1 cellular context compared by ENCODE assay signal in the genomic region with DNA sequence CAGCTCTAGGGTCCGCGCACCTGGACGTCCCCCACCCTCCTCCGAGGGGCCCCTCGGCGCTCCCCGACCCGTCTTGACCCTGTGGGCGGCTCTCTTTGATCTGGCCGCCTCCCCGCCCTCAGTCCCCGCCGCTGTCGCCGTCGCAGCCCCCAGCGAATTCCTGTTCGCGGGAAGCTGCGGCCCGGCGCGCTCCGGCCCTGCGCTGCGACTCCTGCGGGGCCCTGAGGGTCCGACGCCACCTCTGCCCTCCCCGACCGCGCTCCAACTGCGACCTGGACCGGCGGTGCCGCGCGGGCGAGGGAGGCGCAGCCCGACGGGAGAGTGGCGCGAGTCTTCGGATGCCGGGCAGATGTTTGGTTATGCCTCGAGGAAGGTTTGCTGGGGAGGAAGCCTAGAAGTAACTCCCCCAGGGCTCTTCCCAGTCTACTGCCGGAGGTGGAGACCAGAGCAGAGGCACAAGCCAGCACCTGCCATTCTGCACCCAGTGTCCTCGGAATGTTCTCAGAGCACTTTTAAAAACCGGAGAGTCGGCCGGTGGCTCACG.
TF ChIP-seq lines count a peak whose summit lies in the region.

No MANE protein-coding gene starts in this region.

TF ChIP-seq in HepG2, 621 proteins besides CTCF, POLR2A, EP300 and RAD21 (continues in another document):
- TF ChIP-seq, protein P1, sequence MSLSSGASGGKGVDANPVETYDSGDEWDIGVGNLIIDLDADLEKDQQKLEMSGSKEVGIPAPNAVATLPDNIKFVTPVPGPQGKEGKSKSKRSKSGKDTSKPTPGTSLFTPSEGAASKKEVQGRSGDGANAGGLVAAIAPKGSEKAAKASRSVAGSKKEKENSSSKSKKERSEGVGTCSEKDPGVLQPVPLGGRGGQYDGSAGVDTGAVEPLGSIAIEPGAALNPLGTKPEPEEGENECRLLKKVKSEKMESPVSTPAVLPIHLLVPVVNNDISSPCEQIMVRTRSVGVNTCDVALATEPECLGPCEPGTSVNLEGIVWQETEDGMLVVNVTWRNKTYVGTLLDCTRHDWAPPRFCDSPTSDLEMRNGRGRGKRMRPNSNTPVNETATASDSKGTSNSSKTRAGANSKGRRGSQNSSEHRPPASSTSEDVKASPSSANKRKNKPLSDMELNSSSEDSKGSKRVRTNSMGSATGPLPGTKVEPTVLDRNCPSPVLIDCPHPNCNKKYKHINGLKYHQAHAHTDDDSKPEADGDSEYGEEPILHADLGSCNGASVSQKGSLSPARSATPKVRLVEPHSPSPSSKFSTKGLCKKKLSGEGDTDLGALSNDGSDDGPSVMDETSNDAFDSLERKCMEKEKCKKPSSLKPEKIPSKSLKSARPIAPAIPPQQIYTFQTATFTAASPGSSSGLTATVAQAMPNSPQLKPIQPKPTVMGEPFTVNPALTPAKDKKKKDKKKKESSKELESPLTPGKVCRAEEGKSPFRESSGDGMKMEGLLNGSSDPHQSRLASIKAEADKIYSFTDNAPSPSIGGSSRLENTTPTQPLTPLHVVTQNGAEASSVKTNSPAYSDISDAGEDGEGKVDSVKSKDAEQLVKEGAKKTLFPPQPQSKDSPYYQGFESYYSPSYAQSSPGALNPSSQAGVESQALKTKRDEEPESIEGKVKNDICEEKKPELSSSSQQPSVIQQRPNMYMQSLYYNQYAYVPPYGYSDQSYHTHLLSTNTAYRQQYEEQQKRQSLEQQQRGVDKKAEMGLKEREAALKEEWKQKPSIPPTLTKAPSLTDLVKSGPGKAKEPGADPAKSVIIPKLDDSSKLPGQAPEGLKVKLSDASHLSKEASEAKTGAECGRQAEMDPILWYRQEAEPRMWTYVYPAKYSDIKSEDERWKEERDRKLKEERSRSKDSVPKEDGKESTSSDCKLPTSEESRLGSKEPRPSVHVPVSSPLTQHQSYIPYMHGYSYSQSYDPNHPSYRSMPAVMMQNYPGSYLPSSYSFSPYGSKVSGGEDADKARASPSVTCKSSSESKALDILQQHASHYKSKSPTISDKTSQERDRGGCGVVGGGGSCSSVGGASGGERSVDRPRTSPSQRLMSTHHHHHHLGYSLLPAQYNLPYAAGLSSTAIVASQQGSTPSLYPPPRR (CRISPR knock-in tag; IDR thresholded peaks at IDR 0.05; ENCODE audit: borderline replicate concordance): 0 out of 2 replicates have a peak, but pooled peaks have one; percentile 37
- TF ChIP-seq ZNF143 (CRISPR knock-in tag; IDR thresholded peaks at IDR 0.05) (no peak), SOX6 (IDR thresholded peaks at IDR 0.05) (no peak), SOX6 (CRISPR knock-in tag; IDR thresholded peaks at IDR 0.05) (no peak), RXRB (CRISPR knock-in tag; IDR thresholded peaks at IDR 0.05; ENCODE audit: borderline replicate concordance) (0 out of 2 replicates have a peak, but pooled peaks have one; percentile 26), KLF6 (CRISPR knock-in tag; IDR thresholded peaks at IDR 0.05) (0 out of 2 replicates have a peak, but pooled peaks have one; percentile 26), HNRNPLL (IDR thresholded peaks at IDR 0.05; ENCODE audit: low read depth, low read length, poor library complexity, severe bottlenecking) (peak; percentile 26), BORCS8-MEF2B (CRISPR knock-in tag; IDR thresholded peaks at IDR 0.05) (0 out of 2 replicates have a peak, but pooled peaks have one; percentile 11), MXI1 (IDR thresholded peaks at IDR 0.05; ENCODE audit: borderline replicate concordance, low read depth, low read length) (0 out of 3 replicates have a peak, but pooled peaks have one; percentile 16), ZNF775 (CRISPR knock-in tag; IDR thresholded peaks at IDR 0.05; ENCODE audit: borderline replicate concordance) (0 out of 2 replicates have a peak, but pooled peaks have one; percentile 28), KDM2A (CRISPR knock-in tag; IDR thresholded peaks at IDR 0.05; ENCODE audit: borderline replicate concordance, low read depth) (peak; percentile 14; the same call in 1 of the 2 replicates), KDM5B (CRISPR knock-in tag; IDR thresholded peaks at IDR 0.05; ENCODE audit: borderline replicate concordance) (peak; percentile 6; the same call in 1 of the 2 replicates), IRX3 (CRISPR knock-in tag; IDR thresholded peaks at IDR 0.05; ENCODE audit: borderline replicate concordance, low read depth) (0 out of 2 replicates have a peak, but pooled peaks have one; percentile 7), ARNTL (CRISPR knock-in tag; IDR thresholded peaks at IDR 0.05) (peak; percentile 34; the same call in 1 of the 2 replicates), HDAC1 (CRISPR knock-in tag; IDR thresholded peaks at IDR 0.05) (peak; percentile 6; the same call in 1 of the 2 replicates), RARA (CRISPR knock-in tag; IDR thresholded peaks at IDR 0.05) (peak; percentile 50), ZNF451 (CRISPR knock-in tag; IDR thresholded peaks at IDR 0.05) (0 out of 2 replicates have a peak, but pooled peaks have one; percentile 6), ZFP41 (CRISPR knock-in tag; IDR thresholded peaks at IDR 0.05; ENCODE audit: borderline replicate concordance) (0 out of 2 replicates have a peak, but pooled peaks have one; percentile 43), RARG (CRISPR knock-in tag; IDR thresholded peaks at IDR 0.05; ENCODE audit: low read depth) (0 out of 2 replicates have a peak, but pooled peaks have one; percentile 62), RBFOX2 (IDR thresholded peaks at IDR 0.05; ENCODE audit: low read depth, low read length) (peak; percentile 57), SNAPC2 (CRISPR knock-in tag; IDR thresholded peaks at IDR 0.05) (no peak), ZNF598 (CRISPR knock-in tag; IDR thresholded peaks at IDR 0.05; ENCODE audit: borderline replicate concordance) (no peak), ZBTB7A (CRISPR knock-in tag; IDR thresholded peaks at IDR 0.05) (no peak), TCF7 (IDR thresholded peaks at IDR 0.05; ENCODE audit: low read depth) (peak; percentile 88), ZFYVE20 (CRISPR knock-in tag; IDR thresholded peaks at IDR 0.05; ENCODE audit: borderline replicate concordance, low read depth) (peak; percentile 23; the same call in 1 of the 2 replicates), SALL1 (CRISPR knock-in tag; IDR thresholded peaks at IDR 0.05) (peak; percentile 68), THAP11 (CRISPR knock-in tag; IDR thresholded peaks at IDR 0.05) (peak; percentile 55; the same call in 1 of the 2 replicates), POGZ (CRISPR knock-in tag; IDR thresholded peaks at IDR 0.05) (no peak), RXRA (CRISPR knock-in tag; IDR thresholded peaks at IDR 0.05) (peak; percentile 66; the same call in 1 of the 2 replicates), SP5 (CRISPR knock-in tag; IDR thresholded peaks at IDR 0.05; ENCODE audit: borderline replicate concordance, low read depth) (peak; percentile 58), ZNF713 (CRISPR knock-in tag; IDR thresholded peaks at IDR 0.05) (0 out of 2 replicates have a peak, but pooled peaks have one; percentile 73), SIN3A (IDR thresholded peaks at IDR 0.05; ENCODE audit: borderline replicate concordance, low read depth, low read length) (peak; percentile 23; the same call in 1 of the 2 replicates), MEIS1 (CRISPR knock-in tag; IDR thresholded peaks at IDR 0.05; ENCODE audit: borderline replicate concordance) (peak; percentile 13; the same call in 1 of the 2 replicates), ISX (CRISPR knock-in tag; conservative IDR thresholded peaks at IDR 0.05) (no peak)
- TF ChIP-seq, protein P2, sequence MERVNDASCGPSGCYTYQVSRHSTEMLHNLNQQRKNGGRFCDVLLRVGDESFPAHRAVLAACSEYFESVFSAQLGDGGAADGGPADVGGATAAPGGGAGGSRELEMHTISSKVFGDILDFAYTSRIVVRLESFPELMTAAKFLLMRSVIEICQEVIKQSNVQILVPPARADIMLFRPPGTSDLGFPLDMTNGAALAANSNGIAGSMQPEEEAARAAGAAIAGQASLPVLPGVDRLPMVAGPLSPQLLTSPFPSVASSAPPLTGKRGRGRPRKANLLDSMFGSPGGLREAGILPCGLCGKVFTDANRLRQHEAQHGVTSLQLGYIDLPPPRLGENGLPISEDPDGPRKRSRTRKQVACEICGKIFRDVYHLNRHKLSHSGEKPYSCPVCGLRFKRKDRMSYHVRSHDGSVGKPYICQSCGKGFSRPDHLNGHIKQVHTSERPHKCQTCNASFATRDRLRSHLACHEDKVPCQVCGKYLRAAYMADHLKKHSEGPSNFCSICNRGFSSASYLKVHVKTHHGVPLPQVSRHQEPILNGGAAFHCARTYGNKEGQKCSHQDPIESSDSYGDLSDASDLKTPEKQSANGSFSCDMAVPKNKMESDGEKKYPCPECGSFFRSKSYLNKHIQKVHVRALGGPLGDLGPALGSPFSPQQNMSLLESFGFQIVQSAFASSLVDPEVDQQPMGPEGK (CRISPR knock-in tag; IDR thresholded peaks at IDR 0.05): peak; percentile 43; the same call in 1 of the 2 replicates
- TF ChIP-seq, protein P3, sequence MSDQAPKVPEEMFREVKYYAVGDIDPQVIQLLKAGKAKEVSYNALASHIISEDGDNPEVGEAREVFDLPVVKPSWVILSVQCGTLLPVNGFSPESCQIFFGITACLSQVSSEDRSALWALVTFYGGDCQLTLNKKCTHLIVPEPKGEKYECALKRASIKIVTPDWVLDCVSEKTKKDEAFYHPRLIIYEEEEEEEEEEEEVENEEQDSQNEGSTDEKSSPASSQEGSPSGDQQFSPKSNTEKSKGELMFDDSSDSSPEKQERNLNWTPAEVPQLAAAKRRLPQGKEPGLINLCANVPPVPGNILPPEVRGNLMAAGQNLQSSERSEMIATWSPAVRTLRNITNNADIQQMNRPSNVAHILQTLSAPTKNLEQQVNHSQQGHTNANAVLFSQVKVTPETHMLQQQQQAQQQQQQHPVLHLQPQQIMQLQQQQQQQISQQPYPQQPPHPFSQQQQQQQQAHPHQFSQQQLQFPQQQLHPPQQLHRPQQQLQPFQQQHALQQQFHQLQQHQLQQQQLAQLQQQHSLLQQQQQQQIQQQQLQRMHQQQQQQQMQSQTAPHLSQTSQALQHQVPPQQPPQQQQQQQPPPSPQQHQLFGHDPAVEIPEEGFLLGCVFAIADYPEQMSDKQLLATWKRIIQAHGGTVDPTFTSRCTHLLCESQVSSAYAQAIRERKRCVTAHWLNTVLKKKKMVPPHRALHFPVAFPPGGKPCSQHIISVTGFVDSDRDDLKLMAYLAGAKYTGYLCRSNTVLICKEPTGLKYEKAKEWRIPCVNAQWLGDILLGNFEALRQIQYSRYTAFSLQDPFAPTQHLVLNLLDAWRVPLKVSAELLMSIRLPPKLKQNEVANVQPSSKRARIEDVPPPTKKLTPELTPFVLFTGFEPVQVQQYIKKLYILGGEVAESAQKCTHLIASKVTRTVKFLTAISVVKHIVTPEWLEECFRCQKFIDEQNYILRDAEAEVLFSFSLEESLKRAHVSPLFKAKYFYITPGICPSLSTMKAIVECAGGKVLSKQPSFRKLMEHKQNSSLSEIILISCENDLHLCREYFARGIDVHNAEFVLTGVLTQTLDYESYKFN (CRISPR knock-in tag; conservative IDR thresholded peaks at IDR 0.05): peak; percentile 20; the same call in 1 of the 2 replicates
- TF ChIP-seq, protein P4, sequence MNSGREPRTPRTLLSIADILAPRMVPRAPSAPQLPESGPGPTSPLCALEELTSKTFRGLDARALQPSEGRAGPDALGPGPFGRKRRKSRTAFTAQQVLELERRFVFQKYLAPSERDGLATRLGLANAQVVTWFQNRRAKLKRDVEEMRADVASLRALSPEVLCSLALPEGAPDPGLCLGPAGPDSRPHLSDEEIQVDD (CRISPR knock-in tag; IDR thresholded peaks at IDR 0.05; ENCODE audit: borderline replicate concordance): 0 out of 2 replicates have a peak, but pooled peaks have one; percentile 10
- TF ChIP-seq, protein P5, sequence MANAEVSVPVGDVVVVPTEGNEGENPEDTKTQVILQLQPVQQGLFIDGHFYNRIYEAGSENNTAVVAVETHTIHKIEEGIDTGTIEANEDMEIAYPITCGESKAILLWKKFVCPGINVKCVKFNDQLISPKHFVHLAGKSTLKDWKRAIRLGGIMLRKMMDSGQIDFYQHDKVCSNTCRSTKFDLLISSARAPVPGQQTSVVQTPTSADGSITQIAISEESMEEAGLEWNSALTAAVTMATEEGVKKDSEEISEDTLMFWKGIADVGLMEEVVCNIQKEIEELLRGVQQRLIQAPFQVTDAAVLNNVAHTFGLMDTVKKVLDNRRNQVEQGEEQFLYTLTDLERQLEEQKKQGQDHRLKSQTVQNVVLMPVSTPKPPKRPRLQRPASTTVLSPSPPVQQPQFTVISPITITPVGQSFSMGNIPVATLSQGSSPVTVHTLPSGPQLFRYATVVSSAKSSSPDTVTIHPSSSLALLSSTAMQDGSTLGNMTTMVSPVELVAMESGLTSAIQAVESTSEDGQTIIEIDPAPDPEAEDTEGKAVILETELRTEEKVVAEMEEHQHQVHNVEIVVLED (CRISPR knock-in tag; IDR thresholded peaks at IDR 0.05; ENCODE audit: borderline replicate concordance): peak; percentile 23; the same call in 1 of the 2 replicates
- TF ChIP-seq, protein P6, sequence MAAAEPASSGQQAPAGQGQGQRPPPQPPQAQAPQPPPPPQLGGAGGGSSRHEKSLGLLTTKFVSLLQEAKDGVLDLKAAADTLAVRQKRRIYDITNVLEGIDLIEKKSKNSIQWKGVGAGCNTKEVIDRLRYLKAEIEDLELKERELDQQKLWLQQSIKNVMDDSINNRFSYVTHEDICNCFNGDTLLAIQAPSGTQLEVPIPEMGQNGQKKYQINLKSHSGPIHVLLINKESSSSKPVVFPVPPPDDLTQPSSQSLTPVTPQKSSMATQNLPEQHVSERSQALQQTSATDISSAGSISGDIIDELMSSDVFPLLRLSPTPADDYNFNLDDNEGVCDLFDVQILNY (CRISPR knock-in tag; conservative IDR thresholded peaks at IDR 0.05): 0 out of 2 replicates have a peak, but pooled peaks have one; percentile 28
- TF ChIP-seq, protein P7, sequence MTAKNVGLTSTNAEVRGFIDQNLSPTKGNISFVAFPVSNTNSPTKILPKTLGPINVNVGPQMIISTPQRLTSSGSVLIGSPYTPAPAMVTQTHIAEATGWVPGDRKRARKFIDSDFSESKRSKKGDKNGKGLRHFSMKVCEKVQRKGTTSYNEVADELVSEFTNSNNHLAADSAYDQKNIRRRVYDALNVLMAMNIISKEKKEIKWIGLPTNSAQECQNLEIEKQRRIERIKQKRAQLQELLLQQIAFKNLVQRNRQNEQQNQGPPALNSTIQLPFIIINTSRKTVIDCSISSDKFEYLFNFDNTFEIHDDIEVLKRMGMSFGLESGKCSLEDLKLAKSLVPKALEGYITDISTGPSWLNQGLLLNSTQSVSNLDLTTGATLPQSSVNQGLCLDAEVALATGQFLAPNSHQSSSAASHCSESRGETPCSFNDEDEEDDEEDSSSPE (CRISPR knock-in tag; IDR thresholded peaks at IDR 0.05): 0 out of 2 replicates have a peak, but pooled peaks have one; percentile 17
- TF ChIP-seq, protein P8, sequence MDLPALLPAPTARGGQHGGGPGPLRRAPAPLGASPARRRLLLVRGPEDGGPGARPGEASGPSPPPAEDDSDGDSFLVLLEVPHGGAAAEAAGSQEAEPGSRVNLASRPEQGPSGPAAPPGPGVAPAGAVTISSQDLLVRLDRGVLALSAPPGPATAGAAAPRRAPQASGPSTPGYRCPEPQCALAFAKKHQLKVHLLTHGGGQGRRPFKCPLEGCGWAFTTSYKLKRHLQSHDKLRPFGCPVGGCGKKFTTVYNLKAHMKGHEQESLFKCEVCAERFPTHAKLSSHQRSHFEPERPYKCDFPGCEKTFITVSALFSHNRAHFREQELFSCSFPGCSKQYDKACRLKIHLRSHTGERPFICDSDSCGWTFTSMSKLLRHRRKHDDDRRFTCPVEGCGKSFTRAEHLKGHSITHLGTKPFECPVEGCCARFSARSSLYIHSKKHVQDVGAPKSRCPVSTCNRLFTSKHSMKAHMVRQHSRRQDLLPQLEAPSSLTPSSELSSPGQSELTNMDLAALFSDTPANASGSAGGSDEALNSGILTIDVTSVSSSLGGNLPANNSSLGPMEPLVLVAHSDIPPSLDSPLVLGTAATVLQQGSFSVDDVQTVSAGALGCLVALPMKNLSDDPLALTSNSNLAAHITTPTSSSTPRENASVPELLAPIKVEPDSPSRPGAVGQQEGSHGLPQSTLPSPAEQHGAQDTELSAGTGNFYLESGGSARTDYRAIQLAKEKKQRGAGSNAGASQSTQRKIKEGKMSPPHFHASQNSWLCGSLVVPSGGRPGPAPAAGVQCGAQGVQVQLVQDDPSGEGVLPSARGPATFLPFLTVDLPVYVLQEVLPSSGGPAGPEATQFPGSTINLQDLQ (CRISPR knock-in tag; IDR thresholded peaks at IDR 0.05): peak; percentile 11; the same call in 1 of the 2 replicates
